Comparison of ENCODE assay signal across 29 cellular contexts in the genomic region with DNA sequence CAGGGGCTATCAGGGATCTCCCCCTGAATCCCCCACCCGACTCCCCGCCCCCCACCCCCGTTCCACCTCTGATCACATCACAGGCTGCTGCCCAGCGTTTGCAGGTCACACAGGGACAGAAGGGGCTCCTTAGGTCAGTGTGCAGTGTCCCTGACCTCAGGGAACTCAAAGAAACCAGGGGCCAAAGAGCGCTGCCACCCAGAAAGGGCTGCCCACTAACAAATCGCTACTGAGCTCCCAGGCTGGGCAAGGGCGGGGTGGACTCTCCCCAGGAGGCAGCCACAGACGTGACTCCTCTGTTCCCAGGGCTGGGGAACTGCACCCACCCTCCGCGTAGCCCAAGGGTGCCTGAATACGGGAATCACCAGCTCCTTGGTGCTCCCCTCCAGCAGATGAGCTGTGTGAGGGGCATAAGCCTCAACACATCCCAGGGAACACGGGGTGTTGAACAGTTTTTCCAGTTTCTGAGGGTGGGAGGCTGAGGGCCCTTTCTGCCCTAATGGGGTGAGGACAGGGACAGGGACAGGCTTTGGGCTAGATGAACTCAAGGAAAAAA. TPM values are rescaled to one million over a fixed set of nuclear protein-coding genes. Genes with fewer than 3 reads are reported as not detected.
A peak's percentile ranks its signal among the peaks of the same experiment; 100 is the strongest.
DNase-seq lines count a peak whose midpoint lies in the region; ATAC-seq and TF ChIP-seq lines count a peak whose summit lies in the region.
"Had no signal": no experiment of that assay in that cellular context is flagged by ENCODE, and none has a peak within 500 bp of the region (broad histone marks: within the 10 kb centered on the region; RNA-seq: fewer than 3 reads in every experiment).

No MANE protein-coding gene starts in this region.

- DNase-seq in heart left ventricle (no peak), cardiac septum (ENCODE audit: low spot score) (no peak), left cardiac atrium (peak; percentile 23), sigmoid colon (no peak), NCI-H146 treated with DMSO at 0.1 percent for 48 hours (lab: John Stamatoyannopoulos, UW; ENCODE audit: unreplicated experiment) (no peak), COLO668 (lab: John Stamatoyannopoulos, UW; ENCODE audit: unreplicated experiment) (no peak)
- DNase-seq in stimulated activated naive CD8-positive, alpha-beta T cell treated with anti-CD3 and anti-CD28 coated beads, Interleukin-15, Interleukin-2, amounts not matched to agents 100 U/mL and 50 U/mL, for 24 hours: no peak
- DNase-seq: activated CD4-positive, alpha-beta memory T cell treated with anti-CD3 and anti-CD28 coated beads, Interleukin-2, amount 10 ng/mL, durations not matched to agents 7 days and 5 days; activated CD4-positive, CD25-positive, alpha-beta regulatory T cell treated with anti-CD3 and anti-CD28 coated beads, Interleukin-2, amount 50 U/mL, for 72 hours; activated CD8-positive, alpha-beta memory T cell treated with anti-CD3 and anti-CD28 coated beads, Interleukin-2, amount 50 U/mL, for 48 hours; activated naive CD4-positive, alpha-beta T cell treated with anti-CD3 and anti-CD28 coated beads for 36 hours; brain microvascular endothelial cell; CD8-positive, alpha-beta memory T cell; hippocampal formation; MG63; naive B cell; NCI-H1105; NCI-H187 treated with DMSO at 0.1 percent for 48 hours; NCI-H526 treated with DMSO at 0.1 percent for 48 hours; PC-9; SHP77 treated with DMSO at 0.1 percent for 48 hours; stimulated activated CD4-positive, alpha-beta T cell treated with anti-CD3 and anti-CD28 coated beads, Interleukin-4, amount 100 ng/mL, for 24 hours; upper lobe of right lung had no signal

- TF ChIP-seq POLR2A in heart left ventricle (IDR thresholded peaks at IDR 0.05) (no peak), sigmoid colon (IDR thresholded peaks at IDR 0.05) (no peak)

- no peak for TF ChIP-seq EP300 in sigmoid colon (IDR thresholded peaks at IDR 0.05)

- H3K9me3 ChIP-seq in heart left ventricle: no peaks in the 10 kb centered on the region
- no peaks in the 10 kb centered on the region for H3K9me3 ChIP-seq in sigmoid colon
- H3K9me3 ChIP-seq: A549, MG63, upper lobe of right lung had no signal

- H3K27ac ChIP-seq in heart left ventricle (peak overlapping the region in 7 of 12 donors; percentile 5 to 59 (median 27)), sigmoid colon (peak overlapping the region in 3 of 4 donors; percentile 31 to 75 (median 46))
- H3K27ac ChIP-seq: brain microvascular endothelial cell, KMS-11, PC-9, upper lobe of right lung had no signal

- WGBS in heart left ventricle, 4 donors: 74 to 92% (median 77%) methylated on average over 6 to 12 of the region's 12 CpGs
- WGBS in sigmoid colon, 2 donors: 79 to 88% methylated on average over 12 of the region's 12 CpGs

- H3K4me1 ChIP-seq in heart left ventricle (peaks cover 0 to 35% (median 18%) of the 10 kb centered on the region in 12 donors), sigmoid colon (peaks cover 0 to 39% (median 27%) of the 10 kb centered on the region in 4 donors)
- H3K4me1 ChIP-seq: upper lobe of right lung had no signal

- intact Hi-C loops in heart left ventricle (cut with DNase I) (loop anchor here in 3 of 10 donors (5.0 to 10.0 kb wide), 2 partner anchors 190 to 198 kb away; no protein-coding TSS in a partner anchor), cardiac septum (cut with DNase I) (loop anchor here (5.0 kb wide), 1 partner anchor 38 kb away; no protein-coding TSS in a partner anchor), left cardiac atrium (cut with DNase I) (no loop called here), sigmoid colon (cut with DNase I) (loop anchor here (5.0 kb wide), 1 partner anchor 233 kb away; the partner anchor contains the start of gene ARFGAP3)

- H3K4me3 ChIP-seq in heart left ventricle (no peak overlapping the region), sigmoid colon (no peak overlapping the region)
- H3K4me3 ChIP-seq: A549, dorsolateral prefrontal cortex, GM12878, MG63, PC-9, upper lobe of right lung had no signal

- H3K36me3 ChIP-seq in heart left ventricle (peaks cover 2 to 83% (median 74%) of the 10 kb centered on the region in 9 donors), sigmoid colon (peaks cover 26 to 81% (median 55%) of the 10 kb centered on the region in 4 donors)

- no peak for TF ChIP-seq CTCF in heart left ventricle (IDR thresholded peaks at IDR 0.05)
- no peak for TF ChIP-seq CTCF in sigmoid colon (IDR thresholded peaks at IDR 0.05)

- ATAC-seq in heart left ventricle: no peak
- ATAC-seq in left cardiac atrium: no peak
- no peak for ATAC-seq in stimulated activated naive CD8-positive, alpha-beta T cell treated with anti-CD3 and anti-CD28 coated beads, Interleukin-15, Interleukin-2, amounts not matched to agents 100 U/mL and 50 U/mL, for 24 hours
- no peak for ATAC-seq in GM18907 (IDR thresholded peaks at IDR 0.05; ENCODE audit: unreplicated experiment)
- ATAC-seq: A549, GM12878, sciatic nerve, upper lobe of right lung had no signal

- H3K27me3 ChIP-seq in heart left ventricle: no peaks in the 10 kb centered on the region
- no peaks in the 10 kb centered on the region for H3K27me3 ChIP-seq in sigmoid colon
- H3K27me3 ChIP-seq: brain microvascular endothelial cell, dorsolateral prefrontal cortex, MG63, upper lobe of right lung had no signal

RNA-seq across cellular contexts. Expression of gene POLDIP3, which starts 9.9 kb away (rescaled TPM):
- total RNA-seq in heart left ventricle (10 to 100 TPM; 23.5 to 38.4 (median 29.0) TPM), cardiac septum (34.9 TPM), left cardiac atrium (10 to 100 TPM; 32.5 to 34.7 TPM), sigmoid colon (10 to 100 TPM; 30.2 to 41.4 (median 34.5) TPM)
- polyA plus RNA-seq in heart left ventricle (10 to 100 TPM; 13.0 to 42.7 TPM), sigmoid colon (10 to 100 TPM; 25.8 to 45.9 (median 29.6) TPM)

RNA-seq across cellular contexts. Expression of gene ATP5MGL, which starts 15.8 kb away (rescaled TPM):
- total RNA-seq in heart left ventricle (1 to 10 TPM in 1 of 9 donors, under 1 TPM in 4, not detected in 4; 0.31 to 1.3 (median 0.53) TPM), cardiac septum (0.51 TPM), left cardiac atrium (under 1 TPM; 0.42 to 0.77 TPM), sigmoid colon (under 1 TPM in 1 of 4 donors, not detected in 3; 0.66 TPM)
- polyA plus RNA-seq in heart left ventricle (under 1 TPM in 1 of 2 donors, not detected in 1; 0.61 TPM), sigmoid colon (under 1 TPM in 1 of 3 donors, not detected in 2; 0.25 TPM)
- polyA plus RNA-seq: A549 had no signal

RNA-seq across cellular contexts. Expression of gene CYB5R3, which starts 24.6 kb away (rescaled TPM):
- total RNA-seq in heart left ventricle: 100 to 1,000 TPM; 223 to 459 (median 305) TPM
- polyA plus RNA-seq in heart left ventricle: 100 to 1,000 TPM; 135 to 379 TPM
- total RNA-seq in cardiac septum: 428 TPM
- 100 to 1,000 TPM; 295 to 306 TPM for total RNA-seq in left cardiac atrium
- total RNA-seq in sigmoid colon: 100 to 1,000 TPM in 2 of 4 donors, 10 to 100 TPM in 2; 71.5 to 156 (median 88.6) TPM
- polyA plus RNA-seq in sigmoid colon: 100 to 1,000 TPM in 1 of 3 donors, 10 to 100 TPM in 2; 44.9 to 158 (median 78.7) TPM

Comparison
In these comparisons a context has a peak if more than half of its experiments do, and no peak if none do; other contexts are left out.
1. intact Hi-C loops: an anchor here in cardiac septum (5.0 kb wide) and sigmoid colon (5.0 kb wide); none called in left cardiac atrium.